ENCODE assay signal across 19 cellular contexts in the genomic region with DNA sequence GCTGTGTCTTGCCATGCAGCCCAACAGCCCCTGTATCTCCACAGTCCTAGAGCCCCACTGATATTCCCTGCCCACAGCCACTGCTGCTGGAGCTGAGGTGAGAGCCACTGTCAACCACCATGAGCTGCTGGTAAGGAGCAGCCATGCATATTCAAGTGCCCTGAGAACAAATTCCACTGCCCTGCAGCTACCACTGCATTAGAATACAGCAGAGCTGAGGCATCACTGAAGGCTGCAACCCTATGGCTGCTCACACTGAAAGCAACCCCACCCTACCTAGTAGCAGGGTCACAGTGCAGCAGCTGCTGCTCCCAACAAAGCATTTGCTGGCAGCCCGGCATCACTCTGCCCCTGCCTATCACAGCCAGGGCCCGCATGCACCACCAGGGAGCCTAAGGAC.
"Had no signal": no experiment of that assay in that cellular context is flagged by ENCODE, and none has a peak within 500 bp of the region (broad histone marks: within the 10 kb centered on the region; RNA-seq: fewer than 3 reads in every experiment).

No MANE protein-coding gene starts in this region.

- H3K9me3 ChIP-seq: gastrocnemius medialis, testis had no signal

- ATAC-seq: esophagus mucosa; gastrocnemius medialis; sciatic nerve; stimulated activated naive B cell treated with anti-CD40 and anti-IgM and Interleukin-4, amounts not matched to agents 10 μg/mL and 1 μg/mL and 100 μg/mL, for 72 hours; stimulated activated naive CD8-positive, alpha-beta T cell treated with anti-CD3 and anti-CD28 coated beads, Interleukin-15, amount 100 ng/mL, for 72 hours had no signal

- H3K27me3 ChIP-seq: gastrocnemius medialis, neutrophil, testis, transverse colon had no signal

- H3K27ac ChIP-seq: coronary artery, gastrocnemius medialis, neutrophil, skin epidermis, testis, transverse colon had no signal

- H3K4me1 Mint-ChIP-seq: nephron; stimulated activated naive B cell treated with anti-CD40 and anti-IgM and Interleukin-4, amounts not matched to agents 10 μg/mL and 1 μg/mL and 100 μg/mL, for 72 hours; stimulated activated naive CD8-positive, alpha-beta T cell treated with anti-CD3 and anti-CD28 coated beads, Interleukin-15, amount 100 ng/mL, for 72 hours had no signal

- DNase-seq: central memory CD4-positive, alpha-beta T cell; effector CD4-positive, alpha-beta T cell; gastrocnemius medialis; glutamatergic neuron; kidney glomerular epithelial cell; mammary epithelial cell; naive B cell; stimulated activated CD4-positive, alpha-beta T cell treated with anti-CD3 and anti-CD28 coated beads, Interleukin-2, amount 100 ng/mL, for 24 hours; stimulated activated CD4-positive, alpha-beta T cell treated with anti-CD3 and anti-CD28 coated beads, Interleukin-4, amount 100 ng/mL, for 4 hours; stimulated activated naive B cell treated with anti-CD40 and anti-IgM and Interleukin-4, amounts not matched to agents 10 μg/mL and 1 μg/mL and 100 μg/mL, for 72 hours; stimulated activated naive CD8-positive, alpha-beta T cell treated with anti-CD3 and anti-CD28 coated beads, Interleukin-15, amount 100 ng/mL, for 72 hours; testis; transverse colon had no signal

- H3K4me1 ChIP-seq: gastrocnemius medialis, testis, transverse colon had no signal

- H3K27me3 Mint-ChIP-seq: naive B cell; stimulated activated naive B cell treated with anti-CD40 and anti-IgM and Interleukin-4, amounts not matched to agents 10 μg/mL and 1 μg/mL and 100 μg/mL, for 72 hours; stimulated activated naive CD8-positive, alpha-beta T cell treated with anti-CD3 and anti-CD28 coated beads, Interleukin-15, amount 100 ng/mL, for 72 hours had no signal

- H3K27ac Mint-ChIP-seq: naive B cell; nephron; stimulated activated naive B cell treated with anti-CD40 and anti-IgM and Interleukin-4, amounts not matched to agents 10 μg/mL and 1 μg/mL and 100 μg/mL, for 72 hours had no signal

- H3K4me3 Mint-ChIP-seq: naive B cell; nephron; stimulated activated naive B cell treated with anti-CD40 and anti-IgM and Interleukin-4, amounts not matched to agents 10 μg/mL and 1 μg/mL and 100 μg/mL, for 72 hours; stimulated activated naive CD8-positive, alpha-beta T cell treated with anti-CD3 and anti-CD28 coated beads, Interleukin-15, amount 100 ng/mL, for 72 hours had no signal

- H3K4me3 ChIP-seq: coronary artery, gastrocnemius medialis, skin epidermis, testis, transverse colon had no signal
